21 cellular contexts compared by ENCODE assay signal in genomic region chr14:103692871-103693270, GRCh38. TPM values are rescaled to one million over a fixed set of nuclear protein-coding genes. Genes with fewer than 3 reads are reported as not detected.
DNase-seq lines count a peak whose midpoint lies in the region; ATAC-seq, FAIRE-seq and TF ChIP-seq lines count a peak whose summit lies in the region.
"Had no signal": no experiment of that assay in that cellular context is flagged by ENCODE, and none has a peak within 500 bp of the region (broad histone marks: within the 10 kb centered on the region; RNA-seq: fewer than 3 reads in every experiment).

No MANE protein-coding gene starts in this region.

- H4K20me1 ChIP-seq in GM12878 (ENCODE audit: control insufficient read depth, insufficient read depth) = no peaks in the 10 kb centered on the region

- no peak overlapping the region for H3K27ac ChIP-seq in GM12878 (ENCODE audit: control insufficient read depth, insufficient read depth)
- H3K27ac ChIP-seq: adrenal gland, sigmoid colon had no signal

- no peak for TF ChIP-seq CTCF in GM12878 (IDR thresholded peaks at IDR 0.05 in 2 of 3, conservative IDR thresholded peaks at IDR 0.05 in 1 of 3; ENCODE audit: control insufficient read depth in 2 of 3, extremely low read depth in 1 of 3, insufficient read depth in 1 of 3, low read depth in 3 of 3, low read length in 3 of 3)
- TF ChIP-seq CTCF in mucosa of descending colon (IDR thresholded peaks at IDR 0.05) = no peak
- no peak for TF ChIP-seq CTCF in type B pancreatic cell (conservative IDR thresholded peaks at IDR 0.05)

- no peaks in the 10 kb centered on the region for H3K27me3 Mint-ChIP-seq in activated T-cell treated with anti-CD3 and anti-CD28 coated beads, Interleukin-2, amount 50 U/mL, for 24 hours
- H3K27me3 Mint-ChIP-seq in type B pancreatic cell = no peaks in the 10 kb centered on the region
- H3K27me3 Mint-ChIP-seq: activated T-helper 17 cell treated with anti-CD3 and anti-CD28 coated beads, Interleukin-2, amount 50 U/mL, for 72 hours had no signal

- H3K36me3 ChIP-seq in GM12878 (ENCODE audit: control insufficient read depth in 2 of 2, insufficient read depth in 2 of 2, low read length in 1 of 2) = peaks cover 11 to 17% of the 10 kb centered on the region in 2 experiments
- no peaks in the 10 kb centered on the region for H3K36me3 ChIP-seq in mucosa of descending colon (ENCODE audit: low read depth)

- no peaks in the 10 kb centered on the region for H3K27me3 ChIP-seq in GM12878 (replicated peaks in 1 of 2; ENCODE audit: control insufficient read depth in 2 of 2, insufficient read depth in 2 of 2, low read length in 1 of 2)
- H3K27me3 ChIP-seq: adrenal gland, sigmoid colon, upper lobe of left lung had no signal

- peaks cover 7% of the 10 kb centered on the region for H3K4me1 Mint-ChIP-seq in activated T-cell treated with anti-CD3 and anti-CD28 coated beads, Interleukin-2, amount 50 U/mL, for 24 hours (ENCODE audit: low read depth)
- H3K4me1 Mint-ChIP-seq in type B pancreatic cell (ENCODE audit: unreplicated experiment) = peaks cover 22% of the 10 kb centered on the region
- H3K4me1 Mint-ChIP-seq: activated T-helper 17 cell treated with anti-CD3 and anti-CD28 coated beads, Interleukin-2, amount 50 U/mL, for 72 hours had no signal

- no peak for TF ChIP-seq RAD21 in GM12878 (IDR thresholded peaks at IDR 0.05; ENCODE audit: insufficient read depth, low read depth, low read length)

- TF ChIP-seq POLR2A in GM12878 (IDR thresholded peaks at IDR 0.05; ENCODE audit: low read depth, low read length) = 0 out of 2 replicates have a peak, but pooled peaks have one; percentile 27

- H3K9ac ChIP-seq in GM12878 (ENCODE audit: control insufficient read depth, insufficient read depth, low read length) = no peak overlapping the region

- CTCF ChIA-PET in GM12878 (lab: Yijun Ruan, JAX) = interaction anchor here (1.4 kb wide), 1 partner anchor 13 kb away, joined by 6 read pairs; no protein-coding TSS in a partner anchor

- intact Hi-C loops in GM12878 (cut with micrococcal nuclease; ENCODE audit: unreplicated experiment) = no loop called here
- intact Hi-C loops in mucosa of descending colon (cut with DNase I, micrococcal nuclease) = no loop called here
- intact Hi-C loops in cardiac septum (cut with DNase I) = no loop called here

- no peak overlapping the region for H3K4me3 Mint-ChIP-seq in activated T-cell treated with anti-CD3 and anti-CD28 coated beads, Interleukin-2, amount 50 U/mL, for 24 hours
- H3K4me3 Mint-ChIP-seq in type B pancreatic cell = no peak overlapping the region
- H3K4me3 Mint-ChIP-seq: activated T-helper 17 cell treated with anti-CD3 and anti-CD28 coated beads, Interleukin-2, amount 50 U/mL, for 72 hours; CD14-positive monocyte had no signal

- BruUV-seq in GM12878 (replicated peaks; lab: Mats Ljungman, UMichigan) = no TSS peak

- POLR2A ChIA-PET in GM12878 (lab: Charles Lee) = no interaction called here

- H2AFZ ChIP-seq in GM12878 (ENCODE audit: control insufficient read depth, low read depth, low read length) = no peak overlapping the region

- RAD21 ChIA-PET in GM12878 (lab: Charles Lee; ENCODE audit: unreplicated experiment) = no interaction called here

- SMC1A ChIA-PET in GM12878 (lab: Charles Lee; ENCODE audit: uncharacterized antibody, unreplicated experiment) = interaction anchor here (1.7 kb wide), 1 partner anchor 24 kb away, joined by 3 read pairs; no protein-coding TSS in a partner anchor

- DNase-seq in activated T-cell treated with anti-CD3 and anti-CD28 coated beads, Interleukin-2, amount 50 U/mL, for 24 hours = no peak
- DNase-seq in activated T-cell treated with anti-CD3 and anti-CD28 coated beads for 4 hours = no peak
- no peak for DNase-seq in GM12878 (ENCODE audit: low read depth, low spot score)
- peak in 1 of 3 donors; percentile 42 for DNase-seq in mucosa of descending colon
- no peak for DNase-seq in type B pancreatic cell (ENCODE audit: extremely low spot score, unreplicated experiment)
- no peak for DNase-seq in middle frontal gyrus (ENCODE audit: extremely low spot score, low spot score)
- no peak for DNase-seq in cardiac septum (ENCODE audit: low spot score)
- no peak for DNase-seq in frontal cortex (ENCODE audit: low spot score in 2 of 2)
- DNase-seq: DMS 273 treated with DMSO at 0.1 percent for 48 hours; erythroblast; HCEC 1CT; MM.1S; NCI-H2227 treated with DMSO at 0.1 percent for 48 hours; NCI-H82; sigmoid colon; stimulated activated naive CD4-positive, alpha-beta T cell treated with Interleukin-2 at 50 U/mL for 16 hours had no signal

- in situ Hi-C loops in GM12878 (cut with MboI) = no loop called here

- peaks cover 87% of the 10 kb centered on the region for H3K36me3 Mint-ChIP-seq in activated T-cell treated with anti-CD3 and anti-CD28 coated beads, Interleukin-2, amount 50 U/mL, for 24 hours (ENCODE audit: low read depth)
- H3K36me3 Mint-ChIP-seq in type B pancreatic cell = peaks cover 8% of the 10 kb centered on the region

- peaks cover 11% of the 10 kb centered on the region for H3K79me2 ChIP-seq in GM12878 (ENCODE audit: control insufficient read depth, insufficient read depth, low read length)

- no peaks in the 10 kb centered on the region for H3K9me3 Mint-ChIP-seq in activated T-cell treated with anti-CD3 and anti-CD28 coated beads, Interleukin-2, amount 50 U/mL, for 24 hours
- H3K9me3 Mint-ChIP-seq in type B pancreatic cell = no peaks in the 10 kb centered on the region
- H3K9me3 Mint-ChIP-seq: activated T-helper 17 cell treated with anti-CD3 and anti-CD28 coated beads, Interleukin-2, amount 50 U/mL, for 72 hours had no signal

- peak overlapping the region; percentile 44 for H3K27ac Mint-ChIP-seq in activated T-cell treated with anti-CD3 and anti-CD28 coated beads, Interleukin-2, amount 50 U/mL, for 24 hours
- peak overlapping the region; percentile 68 for H3K27ac Mint-ChIP-seq in type B pancreatic cell
- H3K27ac Mint-ChIP-seq: activated T-helper 17 cell treated with anti-CD3 and anti-CD28 coated beads, Interleukin-2, amount 50 U/mL, for 72 hours had no signal

- FAIRE-seq in GM12878 (lab: Jason Lieb, UNC) (no peak), frontal cortex (lab: Jason Lieb, UNC) (no peak)
- FAIRE-seq: HepG2 had no signal

- TF ChIP-seq EP300 in GM12878 (IDR thresholded peaks at IDR 0.05; ENCODE audit: borderline replicate concordance in 1 of 2, control insufficient read depth in 1 of 2, low read depth in 2 of 2, low read length in 2 of 2) = no peak

- no peak overlapping the region for H3K4me2 ChIP-seq in GM12878 (ENCODE audit: control insufficient read depth, insufficient read depth)

- no peaks in the 10 kb centered on the region for H3K9me3 ChIP-seq in GM12878 (replicated peaks; ENCODE audit: control insufficient read depth, insufficient read depth, low read length)
- H3K9me3 ChIP-seq in mucosa of descending colon = no peaks in the 10 kb centered on the region
- H3K9me3 ChIP-seq: adrenal gland, sigmoid colon, upper lobe of left lung had no signal

- H3K4me1 ChIP-seq in GM12878 (ENCODE audit: control insufficient read depth, insufficient read depth, low read length) (peaks cover 38% of the 10 kb centered on the region), mucosa of descending colon (ENCODE audit: low read depth) (peaks cover 8% of the 10 kb centered on the region)

- ATAC-seq in GM12878 = no peak
- ATAC-seq in mucosa of descending colon = peak; percentile 2
- ATAC-seq: activated T-helper 17 cell treated with anti-CD3 and anti-CD28 coated beads, Interleukin-2, amount 50 U/mL, for 72 hours; HepG2 had no signal

- WGBS in GM12878 (ENCODE audit: insufficient coverage, insufficient replicate concordance, low lambda C conversion rate, missing lambda C conversion rate) = 71% methylated on average over 12 of the region's 12 CpGs

- H3K4me3 ChIP-seq in GM12878 (no peak overlapping the region), mucosa of descending colon (no peak overlapping the region)
- H3K4me3 ChIP-seq: adrenal gland, sigmoid colon, upper lobe of left lung had no signal

RNA-seq across cellular contexts. Expression of gene XRCC3, which starts 22.4 kb away (rescaled TPM):
- total RNA-seq in GM12878 (2013; cell fraction: nucleolus; rRNA removed) = 37.4 and 45.4 TPM in 2 replicates
- total RNA-seq in GM12878 (2014; rRNA removed) = 48.2 and 50.9 TPM in 2 replicates
- 24.1 and 28.6 TPM in 2 replicates for total RNA-seq in GM12878 (2014; rRNA removed; fragmentation: Illumina TruSeq; extraction: Trizol)
- 35.8 and 44.8 TPM in 2 replicates for total RNA-seq in GM12878 (2021)
- polyA plus RNA-seq in GM12878 (2011; ENCODE audit: low read depth) = 16.1 TPM
- 19.0 and 25.6 TPM in 2 replicates for polyA plus RNA-seq in GM12878 (2011; rRNA removed)
- polyA plus RNA-seq in GM12878 (2011; cell fraction: cytosol; rRNA removed) = 26.5 and 28.3 TPM in 2 replicates
- polyA plus RNA-seq in GM12878 (2011; cell fraction: nucleus; rRNA removed) = 52.9 and 76.1 TPM in 2 replicates
- 15.1 and 18.3 TPM in 2 replicates for polyA plus RNA-seq in GM12878 (2012)
- polyA plus RNA-seq in GM12878 (2014; fragmentation: Illumina TruSeq; extraction: Trizol) = 52.0 and 55.3 TPM in 2 replicates
- polyA plus RNA-seq in GM12878 (2014; fragmentation: Nextera tagmentation; extraction: Ambion mirVana) = under 1 TPM; 0.37 to 0.60 TPM
- 40.9 and 45.1 TPM in 2 replicates for polyA plus RNA-seq in GM12878 (2014; rRNA removed)
- 10 to 100 TPM; 24.2 to 25.0 TPM for polyA plus RNA-seq in GM12878 (2016; fragmentation: Nextera tagmentation; extraction: Ambion mirVana)
- 12.0 and 19.9 TPM in 2 replicates for polyA minus RNA-seq in GM12878 (2011; rRNA and poly(A)+ RNA removed)
- 12.7 and 13.5 TPM in 2 replicates for polyA minus RNA-seq in GM12878 (2011; cell fraction: cytosol; rRNA and poly(A)+ RNA removed)
- 13.5 and 26.3 TPM in 2 replicates for polyA minus RNA-seq in GM12878 (2011; cell fraction: nucleus; rRNA and poly(A)+ RNA removed)
- total RNA-seq in mucosa of descending colon = 10 to 100 TPM in 2 of 3 donors, 1 to 10 TPM in 1; 7.7 to 17.8 (median 11.0) TPM
- total RNA-seq in type B pancreatic cell (ENCODE audit: low replicate concordance) = 17.3 and 35.2 TPM in 2 replicates
- 3.9 TPM for total RNA-seq in cardiac septum
- total RNA-seq in frontal cortex = 9.8 TPM

RNA-seq across cellular contexts. Expression of gene ZFYVE21, which starts 22.7 kb away (rescaled TPM):
- 39.5 and 43.2 TPM in 2 replicates for total RNA-seq in GM12878 (2013; cell fraction: nucleolus; rRNA removed)
- total RNA-seq in GM12878 (2014; rRNA removed) = 12.1 and 13.4 TPM in 2 replicates
- total RNA-seq in GM12878 (2014; rRNA removed; fragmentation: Illumina TruSeq; extraction: Trizol) = 8.3 and 9.3 TPM in 2 replicates
- total RNA-seq in GM12878 (2021) = 12.1 and 16.9 TPM in 2 replicates
- 8.6 TPM for polyA plus RNA-seq in GM12878 (2011; ENCODE audit: low read depth)
- polyA plus RNA-seq in GM12878 (2011; rRNA removed) = 17.4 and 21.7 TPM in 2 replicates
- polyA plus RNA-seq in GM12878 (2011; cell fraction: cytosol; rRNA removed) = 25.4 and 25.9 TPM in 2 replicates
- 37.3 and 44.3 TPM in 2 replicates for polyA plus RNA-seq in GM12878 (2011; cell fraction: nucleus; rRNA removed)
- polyA plus RNA-seq in GM12878 (2012) = 14.3 and 19.3 TPM in 2 replicates
- 7.9 and 9.1 TPM in 2 replicates for polyA plus RNA-seq in GM12878 (2014; fragmentation: Illumina TruSeq; extraction: Trizol)
- 1 to 10 TPM in 1 of 2 experiments, under 1 TPM in 1; 0.79 to 3.1 TPM for polyA plus RNA-seq in GM12878 (2014; fragmentation: Nextera tagmentation; extraction: Ambion mirVana)
- polyA plus RNA-seq in GM12878 (2014; rRNA removed) = 20.6 and 21.8 TPM in 2 replicates
- polyA plus RNA-seq in GM12878 (2016; fragmentation: Nextera tagmentation; extraction: Ambion mirVana) = 10 to 100 TPM; 15.5 to 20.7 TPM
- 7.6 and 14.9 TPM in 2 replicates for polyA minus RNA-seq in GM12878 (2011; rRNA and poly(A)+ RNA removed)
- polyA minus RNA-seq in GM12878 (2011; cell fraction: cytosol; rRNA and poly(A)+ RNA removed) = 7.2 and 9.5 TPM in 2 replicates
- polyA minus RNA-seq in GM12878 (2011; cell fraction: nucleus; rRNA and poly(A)+ RNA removed) = 8.5 and 17.4 TPM in 2 replicates
- total RNA-seq in mucosa of descending colon = 10 to 100 TPM; 49.9 to 67.1 (median 60.9) TPM
- total RNA-seq in type B pancreatic cell (ENCODE audit: low replicate concordance) = 41.7 and 59.1 TPM in 2 replicates
- total RNA-seq in cardiac septum = 60.9 TPM
- total RNA-seq in frontal cortex = 40.4 TPM
